Comparison of ENCODE assay signal across 16 cellular contexts in the genomic region with DNA sequence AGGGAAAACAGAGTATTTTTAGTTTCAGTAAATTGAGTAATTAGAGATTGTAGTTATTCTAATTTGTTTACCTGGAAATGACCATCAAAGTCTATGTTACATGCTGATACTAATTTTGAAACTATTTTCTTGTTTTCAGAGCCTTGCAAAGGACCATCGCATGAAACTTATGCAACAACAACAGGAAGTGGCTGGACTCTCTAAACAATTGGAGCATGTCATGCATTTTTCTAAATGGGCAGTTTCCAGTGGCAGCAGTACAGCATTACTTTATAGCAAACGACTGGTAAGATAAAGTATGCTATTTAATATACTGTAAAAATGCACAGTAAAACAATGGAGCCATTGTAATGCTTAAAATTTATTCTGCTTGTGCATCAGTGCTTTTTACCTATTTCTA.
DNase-seq lines count a peak whose midpoint lies in the region; ATAC-seq and TF ChIP-seq lines count a peak whose summit lies in the region.
"Had no signal": no experiment of that assay in that cellular context is flagged by ENCODE, and none has a peak within 500 bp of the region (broad histone marks: within the 10 kb centered on the region; RNA-seq: fewer than 3 reads in every experiment).

No MANE protein-coding gene starts in this region.

- ATAC-seq in GM19351 (IDR thresholded peaks at IDR 0.05; ENCODE audit: unreplicated experiment) (peak; percentile 48), omental fat pad (ENCODE audit: low FRiP score) (no peak), HG03097 (IDR thresholded peaks at IDR 0.05; ENCODE audit: low FRiP score, unreplicated experiment) (no peak)
- ATAC-seq in activated T-cell treated with anti-CD3 and anti-CD28 coated beads, Interleukin-2, amount 50 U/mL, for 4 hours: no peak
- ATAC-seq: A549 had no signal

- peak overlapping the region; percentile 1; the same call in 1 of the 2 replicates for H3K27ac ChIP-seq in SJSA1
- H3K27ac ChIP-seq: A549, ovary had no signal

- H3K4me1 ChIP-seq in SJSA1 (replicated peaks): peaks cover 9% of the 10 kb centered on the region; the same call in 1 of the 2 replicates
- H3K4me1 ChIP-seq: A549 had no signal

- no peaks in the 10 kb centered on the region for H3K9me3 Mint-ChIP-seq in activated T-cell treated with anti-CD3 and anti-CD28 coated beads, Interleukin-2, amount 50 U/mL, for 4 hours

- H3K36me3 ChIP-seq in SJSA1: peaks cover 40% of the 10 kb centered on the region
- peaks cover 28% of the 10 kb centered on the region for H3K36me3 ChIP-seq in H7 (replicated peaks; ENCODE audit: control insufficient read depth, insufficient read depth, low read length)
- H3K36me3 ChIP-seq: ovary had no signal

- no peak for TF ChIP-seq CTCF in omental fat pad (IDR thresholded peaks at IDR 0.05)

- no peaks in the 10 kb centered on the region for H3K27me3 ChIP-seq in SJSA1 (replicated peaks)
- no peaks in the 10 kb centered on the region for H3K27me3 ChIP-seq in H7 (ENCODE audit: control insufficient read depth, insufficient read depth, low read length)
- H3K27me3 ChIP-seq: ovary had no signal

- H3K36me3 Mint-ChIP-seq in activated T-cell treated with anti-CD3 and anti-CD28 coated beads, Interleukin-2, amount 50 U/mL, for 4 hours (ENCODE audit: insufficient read depth): peaks cover 63% of the 10 kb centered on the region

- DNase-seq in AG08396 (ENCODE audit: low spot score) (peak; percentile 56), SJSA1 (ENCODE audit: low read depth in 1 of 2, low spot score in 2 of 2) (peak in 1 of 2 experiments; percentile 15), foreskin melanocyte (peak; percentile 64), H7 (no peak), omental fat pad (ENCODE audit: low spot score) (no peak)
- DNase-seq in activated T-cell treated with anti-CD3 and anti-CD28 coated beads, Interleukin-2, amount 50 U/mL, for 4 hours: no peak
- DNase-seq: activated CD4-positive, alpha-beta T cell treated with anti-CD3 and anti-CD28 coated beads for 1 hour; activated T-cell treated with anti-CD3 and anti-CD28 coated beads, Interleukin-2, amount 50 U/mL, for 1 hour; amygdala; hypothalamus; mesendoderm; ovary; stimulated activated CD4-positive, alpha-beta T cell treated with anti-CD3 and anti-CD28 coated beads, Interleukin-1b, Interleukin-23, amount 100 ng/mL, for 48 hours had no signal

- H3K4me1 Mint-ChIP-seq in activated T-cell treated with anti-CD3 and anti-CD28 coated beads, Interleukin-2, amount 50 U/mL, for 4 hours (ENCODE audit: low read depth): peaks cover 8% of the 10 kb centered on the region

- H3K9me3 ChIP-seq in SJSA1 (replicated peaks): no peaks in the 10 kb centered on the region
- H3K9me3 ChIP-seq: A549, ovary had no signal

- H3K4me3 ChIP-seq in SJSA1 (no peak overlapping the region), H7 (ENCODE audit: insufficient read depth, low read depth, low read length) (no peak overlapping the region)
- H3K4me3 ChIP-seq: A549, ovary had no signal

- H3K27me3 Mint-ChIP-seq in activated T-cell treated with anti-CD3 and anti-CD28 coated beads, Interleukin-2, amount 50 U/mL, for 4 hours (ENCODE audit: low read depth): no peaks in the 10 kb centered on the region

- H3K4me3 Mint-ChIP-seq in activated T-cell treated with anti-CD3 and anti-CD28 coated beads, Interleukin-2, amount 50 U/mL, for 4 hours: no peak overlapping the region

Comparison
In these comparisons a context has a peak if more than half of its experiments do, and no peak if none do; other contexts are left out.
1. DNase-seq: peak in AG08396 (single experiment) and foreskin melanocyte (single experiment); none in activated T-cell treated with anti-CD3 and anti-CD28 coated beads, Interleukin-2, amount 50 U/mL, for 4 hours (single experiment), H7 (single experiment) and omental fat pad (single experiment).